Comparison of ENCODE assay signal across 27 cellular contexts in the genomic region with DNA sequence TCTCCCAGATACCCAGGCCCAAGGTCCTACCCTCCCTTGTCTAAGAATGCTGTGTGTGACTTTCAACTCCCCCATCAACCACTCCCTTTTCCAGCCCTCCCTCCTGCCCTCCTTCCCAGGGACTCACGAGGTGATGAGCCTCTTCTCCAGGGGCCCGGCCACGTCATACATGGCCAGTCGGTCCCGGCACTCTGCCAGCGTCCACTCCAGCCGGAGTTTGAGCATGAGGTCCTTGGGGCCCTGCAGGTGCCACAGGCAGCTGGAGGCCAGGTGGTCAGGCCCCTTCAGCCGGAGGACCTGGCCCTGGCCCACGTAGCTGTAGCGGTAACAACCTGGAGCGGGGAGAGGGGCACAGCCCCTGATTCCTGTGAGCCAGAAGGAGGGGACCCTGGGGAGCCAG. TPM values are rescaled to one million over a fixed set of nuclear protein-coding genes. Genes with fewer than 3 reads are reported as not detected.
DNase-seq lines count a peak whose midpoint lies in the region; ATAC-seq and TF ChIP-seq lines count a peak whose summit lies in the region.
"Had no signal": no experiment of that assay in that cellular context is flagged by ENCODE, and none has a peak within 500 bp of the region (broad histone marks: within the 10 kb centered on the region; RNA-seq: fewer than 3 reads in every experiment).

No MANE protein-coding gene starts in this region.

- WGBS in upper lobe of left lung, 2 donors = 56 to 70% methylated on average over 6 to 11 of the region's 11 CpGs

- no peaks in the 10 kb centered on the region for H3K9me3 ChIP-seq in upper lobe of left lung
- H3K9me3 ChIP-seq: esophagus muscularis mucosa, gastrocnemius medialis, right atrium auricular region, testis, uterus had no signal

- CTCF ChIA-PET in activated CD4-positive, alpha-beta memory T cell treated with anti-CD3 and anti-CD28 coated beads for 36 hours (lab: Charles Lee) = interaction anchor here (1.2 to 1.8 kb wide), 3 partner anchors 10 to 171 kb away, joined by 3 to 7 read pairs (median 4); no protein-coding TSS in a partner anchor
- CTCF ChIA-PET in activated CD4-positive, alpha-beta memory T cell treated with anti-CD3 and anti-CD28 coated beads, Interleukin-2, amount 10 ng/mL, durations not matched to agents 7 days and 5 days (lab: Charles Lee) = interaction anchor here (0.6 to 1.3 kb wide), 2 partner anchors 74 to 108 kb away, joined by 3 read pairs; no protein-coding TSS in a partner anchor

- peaks cover 34% of the 10 kb centered on the region for H3K4me1 Mint-ChIP-seq in activated CD4-positive, alpha-beta memory T cell treated with anti-CD3 and anti-CD28 coated beads for 36 hours (ENCODE audit: low read depth)
- H3K4me1 Mint-ChIP-seq in activated CD4-positive, alpha-beta memory T cell treated with anti-CD3 and anti-CD28 coated beads, Interleukin-2, amount 10 ng/mL, durations not matched to agents 7 days and 5 days = peaks cover 40% of the 10 kb centered on the region

- H3K9me3 Mint-ChIP-seq in activated CD4-positive, alpha-beta memory T cell treated with anti-CD3 and anti-CD28 coated beads for 36 hours = no peaks in the 10 kb centered on the region
- no peaks in the 10 kb centered on the region for H3K9me3 Mint-ChIP-seq in activated CD4-positive, alpha-beta memory T cell treated with anti-CD3 and anti-CD28 coated beads, Interleukin-2, amount 10 ng/mL, durations not matched to agents 7 days and 5 days
- H3K9me3 Mint-ChIP-seq: activated naive CD4-positive, alpha-beta T cell treated with anti-CD3 and anti-CD28 coated beads, Interleukin-2, amount 50 U/mL, for 72 hours; CD4-positive, alpha-beta T cell; H9; IgD-negative memory B cell had no signal

- ATAC-seq in upper lobe of left lung (ENCODE audit: low FRiP score in 2 of 2) (peak; percentile 2 to 9), HG03175 (IDR thresholded peaks at IDR 0.05; ENCODE audit: unreplicated experiment) (no peak)
- ATAC-seq: gastrocnemius medialis; left lobe of liver; SK-N-SH treated with all-trans-retinoic acid at 6 μM for 48 hours; stimulated activated naive CD8-positive, alpha-beta T cell treated with anti-CD3 and anti-CD28 coated beads, Interleukin-15, Interleukin-2, amounts not matched to agents 100 U/mL and 50 U/mL, for 24 hours had no signal

- no peaks in the 10 kb centered on the region for H3K36me3 ChIP-seq in upper lobe of left lung
- H3K36me3 ChIP-seq: esophagus muscularis mucosa, gastrocnemius medialis, right atrium auricular region, uterus had no signal

- H3K27ac Mint-ChIP-seq in activated CD4-positive, alpha-beta memory T cell treated with anti-CD3 and anti-CD28 coated beads for 36 hours = peak overlapping the region; percentile 83
- H3K27ac Mint-ChIP-seq in activated CD4-positive, alpha-beta memory T cell treated with anti-CD3 and anti-CD28 coated beads, Interleukin-2, amount 10 ng/mL, durations not matched to agents 7 days and 5 days = no peak overlapping the region
- H3K27ac Mint-ChIP-seq: CD4-positive, alpha-beta T cell; H9; IgD-negative memory B cell had no signal

- POLR2A ChIA-PET in activated CD4-positive, alpha-beta memory T cell treated with anti-CD3 and anti-CD28 coated beads for 36 hours (lab: Charles Lee) = interaction anchor here (2.4 to 6.3 kb wide), 4 partner anchors 10 to 73 kb away, joined by 12 to 36 read pairs (median 24); no protein-coding TSS in a partner anchor
- POLR2A ChIA-PET in activated CD4-positive, alpha-beta memory T cell treated with anti-CD3 and anti-CD28 coated beads, Interleukin-2, amount 10 ng/mL, durations not matched to agents 7 days and 5 days (lab: Charles Lee) = interaction anchor here (1.6 to 7.1 kb wide), 2 partner anchors 10 to 32 kb away, joined by 11 to 42 read pairs; no protein-coding TSS in a partner anchor

- H3K27me3 ChIP-seq in upper lobe of left lung = no peaks in the 10 kb centered on the region
- H3K27me3 ChIP-seq: right atrium auricular region, testis, uterus had no signal

- DNase-seq in activated CD4-positive, alpha-beta memory T cell treated with anti-CD3 and anti-CD28 coated beads for 36 hours = no peak
- DNase-seq in activated CD4-positive, alpha-beta memory T cell treated with anti-CD3 and anti-CD28 coated beads, Interleukin-2, amount 10 ng/mL, durations not matched to agents 7 days and 5 days = no peak
- DNase-seq in RKO (ENCODE audit: low spot score) (peak; percentile 34), glomerular visceral epithelial cell (ENCODE audit: extremely low spot score) (peak; percentile 34), upper lobe of left lung (peak; percentile 47 to 80), NCI-H345 treated with DMSO at 0.1 percent for 48 hours (lab: John Stamatoyannopoulos, UW; ENCODE audit: unreplicated experiment) (no peak), NCI-H2029 (lab: John Stamatoyannopoulos, UW) (no peak)
- DNase-seq: activated CD4-positive, alpha-beta T cell treated with anti-CD3 and anti-CD28 coated beads for 1 hour; activated effector memory CD4-positive, alpha-beta T cell treated with Interleukin-2 at 50 U/mL for 16 hours; CD4-positive, alpha-beta T cell; gastrocnemius medialis; H9; stimulated activated naive CD8-positive, alpha-beta T cell treated with anti-CD3 and anti-CD28 coated beads, Interleukin-15, Interleukin-2, amounts not matched to agents 100 U/mL and 50 U/mL, for 24 hours; testis; uterus had no signal

- peaks cover 0 to 9% (median 0%) of the 10 kb centered on the region in 4 donors for H3K4me1 ChIP-seq in upper lobe of left lung
- H3K4me1 ChIP-seq: esophagus muscularis mucosa, gastrocnemius medialis, right atrium auricular region, testis, uterus had no signal

- no peak for TF ChIP-seq EP300 in upper lobe of left lung (IDR thresholded peaks at IDR 0.05)

- H3K27ac ChIP-seq in upper lobe of left lung = no peak overlapping the region
- H3K27ac ChIP-seq: esophagus muscularis mucosa, gastrocnemius medialis, right atrium auricular region, testis, uterus had no signal

- no peak for TF ChIP-seq POLR2A in upper lobe of left lung (IDR thresholded peaks at IDR 0.05)

- H3K4me3 Mint-ChIP-seq in activated CD4-positive, alpha-beta memory T cell treated with anti-CD3 and anti-CD28 coated beads for 36 hours = peak overlapping the region; percentile 74
- H3K4me3 Mint-ChIP-seq in activated CD4-positive, alpha-beta memory T cell treated with anti-CD3 and anti-CD28 coated beads, Interleukin-2, amount 10 ng/mL, durations not matched to agents 7 days and 5 days = no peak overlapping the region
- H3K4me3 Mint-ChIP-seq: CD4-positive, alpha-beta T cell; H9; IgD-negative memory B cell had no signal

- H3K4me3 ChIP-seq in upper lobe of left lung = no peak overlapping the region
- H3K4me3 ChIP-seq: esophagus muscularis mucosa, gastrocnemius medialis, right atrium auricular region, testis, uterus had no signal

- TF ChIP-seq CTCF in upper lobe of left lung (IDR thresholded peaks at IDR 0.05) = no peak

- H3K36me3 Mint-ChIP-seq in activated CD4-positive, alpha-beta memory T cell treated with anti-CD3 and anti-CD28 coated beads for 36 hours = peaks cover 11% of the 10 kb centered on the region
- H3K36me3 Mint-ChIP-seq in activated CD4-positive, alpha-beta memory T cell treated with anti-CD3 and anti-CD28 coated beads, Interleukin-2, amount 10 ng/mL, durations not matched to agents 7 days and 5 days (ENCODE audit: low read depth) = no peaks in the 10 kb centered on the region
- H3K36me3 Mint-ChIP-seq: activated naive CD4-positive, alpha-beta T cell treated with anti-CD3 and anti-CD28 coated beads, Interleukin-2, amount 50 U/mL, for 72 hours; IgD-negative memory B cell had no signal

- peaks cover 2% of the 10 kb centered on the region for H3K27me3 Mint-ChIP-seq in activated CD4-positive, alpha-beta memory T cell treated with anti-CD3 and anti-CD28 coated beads for 36 hours
- H3K27me3 Mint-ChIP-seq in activated CD4-positive, alpha-beta memory T cell treated with anti-CD3 and anti-CD28 coated beads, Interleukin-2, amount 10 ng/mL, durations not matched to agents 7 days and 5 days = peaks cover under 1% of the 10 kb centered on the region

- intact Hi-C loops in activated CD4-positive, alpha-beta memory T cell treated with anti-CD3 and anti-CD28 coated beads for 36 hours (cut with micrococcal nuclease) = loop anchor here (2.0 kb wide), 1 partner anchor 49 kb away; no protein-coding TSS in a partner anchor

RNA-seq across cellular contexts. Expression of a gene that starts 20.1 kb away (rescaled TPM):
- 10 to 100 TPM; 39.9 to 42.1 TPM for total RNA-seq in activated CD4-positive, alpha-beta memory T cell treated with anti-CD3 and anti-CD28 coated beads for 36 hours
- 10 to 100 TPM; 14.0 to 14.7 TPM for total RNA-seq in activated CD4-positive, alpha-beta memory T cell treated with anti-CD3 and anti-CD28 coated beads, Interleukin-2, amount 10 ng/mL, durations not matched to agents 7 days and 5 days
- 1 to 10 TPM in 5 of 6 donors, under 1 TPM in 1; 0.47 to 8.2 (median 2.0) TPM for total RNA-seq in upper lobe of left lung
- total RNA-seq: A673, cerebellum, dermis microvascular lymphatic vessel endothelial cell, esophagus muscularis mucosa, H9, NCI-H460, OCI-LY7, right atrium auricular region, uterus had no signal

RNA-seq across cellular contexts. Expression of a gene that starts 37.9 kb away (rescaled TPM):
- 10 to 100 TPM; 46.0 to 47.3 TPM for total RNA-seq in activated CD4-positive, alpha-beta memory T cell treated with anti-CD3 and anti-CD28 coated beads for 36 hours
- 10 to 100 TPM; 34.5 to 36.3 TPM for total RNA-seq in activated CD4-positive, alpha-beta memory T cell treated with anti-CD3 and anti-CD28 coated beads, Interleukin-2, amount 10 ng/mL, durations not matched to agents 7 days and 5 days
- total RNA-seq in upper lobe of left lung = 10 to 100 TPM in 5 of 6 donors, 1 to 10 TPM in 1; 9.0 to 30.4 (median 23.2) TPM

Comparison
In these comparisons a context has a peak if more than half of its experiments do, and no peak if none do; other contexts are left out.
1. DNase-seq: peak in RKO (single experiment), glomerular visceral epithelial cell (single experiment) and upper lobe of left lung (2 of 2); none in activated CD4-positive, alpha-beta memory T cell treated with anti-CD3 and anti-CD28 coated beads for 36 hours (single experiment), activated CD4-positive, alpha-beta memory T cell treated with anti-CD3 and anti-CD28 coated beads, Interleukin-2, amount 10 ng/mL, durations not matched to agents 7 days and 5 days (single experiment), NCI-H345 treated with DMSO at 0.1 percent for 48 hours (single experiment) and NCI-H2029 (single experiment).